ENCODE assay signal across 24 cellular contexts in genomic region chr22:48222742-48223487, GRCh38.
"Had no signal": no experiment of that assay in that cellular context is flagged by ENCODE, and none has a peak within 500 bp of the region (broad histone marks: within the 10 kb centered on the region; RNA-seq: fewer than 3 reads in every experiment).

No MANE protein-coding gene starts in this region.

- H3K4me3 ChIP-seq: MG63, SK-N-MC had no signal

- DNase-seq: activated CD4-positive, alpha-beta T cell treated with anti-CD3 and anti-CD28 coated beads for 36 hours; activated CD8-positive, alpha-beta T cell treated with anti-CD3 and anti-CD28 coated beads for 36 hours; activated gamma-delta T cell; activated naive CD4-positive, alpha-beta T cell treated with anti-CD3 and anti-CD28 coated beads for 36 hours; activated T-cell treated with anti-CD3 and anti-CD28 coated beads, Interleukin-2, amount 50 U/mL, for 24 hours; MG63; MV-4-11; NCI-H1092 treated with DMSO at 0.1 percent for 48 hours; NCI-H1417 treated with DMSO at 0.1 percent for 48 hours; NCI-H1694; NCI-H2029 treated with DMSO at 0.1 percent for 48 hours; NCI-H345; NCI-H510A; NCI-H526 treated with DMSO at 0.1 percent for 48 hours; NCI-H82; OCI-M1; RPMI8226; T-helper 1 cell; WERI-Rb-1 had no signal

- H3K36me3 Mint-ChIP-seq: activated naive CD8-positive, alpha-beta T cell had no signal

- H3K27me3 ChIP-seq: MG63 had no signal

- H3K36me3 ChIP-seq: MG63, WERI-Rb-1 had no signal

- ATAC-seq: activated CD4-positive, alpha-beta T cell treated with anti-CD3 and anti-CD28 coated beads for 36 hours; activated CD8-positive, alpha-beta T cell treated with anti-CD3 and anti-CD28 coated beads for 36 hours; Panc1; Right ventricle myocardium inferior had no signal

- H3K4me1 Mint-ChIP-seq: activated CD4-positive, alpha-beta T cell treated with anti-CD3 and anti-CD28 coated beads for 36 hours had no signal

- H3K9me3 Mint-ChIP-seq: activated T-cell treated with anti-CD3 and anti-CD28 coated beads, Interleukin-2, amount 50 U/mL, for 24 hours; activated T-helper 1 cell treated with anti-CD3 and anti-CD28 coated beads, Interleukin-12 subunit alpha, Interleukin-12 subunit beta, Interleukin-2, Interleukin-4 antibody, amounts not matched to agents 30 ng/mL and 10 ng/mL and 1 ng/mL, durations not matched to agents 14 hours and 24 hours and 36 hours had no signal

- H3K27ac Mint-ChIP-seq: activated CD4-positive, alpha-beta T cell treated with anti-CD3 and anti-CD28 coated beads for 36 hours; activated CD8-positive, alpha-beta T cell treated with anti-CD3 and anti-CD28 coated beads for 36 hours; activated naive CD4-positive, alpha-beta T cell treated with anti-CD3 and anti-CD28 coated beads for 36 hours; activated naive CD8-positive, alpha-beta T cell; activated T-cell treated with anti-CD3 and anti-CD28 coated beads, Interleukin-2, amount 50 U/mL, for 24 hours; activated T-helper 1 cell treated with anti-CD3 and anti-CD28 coated beads, Interleukin-12 subunit alpha, Interleukin-12 subunit beta, Interleukin-2, Interleukin-4 antibody, amounts not matched to agents 30 ng/mL and 10 ng/mL and 1 ng/mL, durations not matched to agents 14 hours and 24 hours and 36 hours had no signal

- H3K9me3 ChIP-seq: MG63 had no signal

- H3K27ac ChIP-seq: SK-N-MC, WERI-Rb-1 had no signal

- H3K4me3 Mint-ChIP-seq: activated CD4-positive, alpha-beta T cell treated with anti-CD3 and anti-CD28 coated beads for 36 hours; activated CD8-positive, alpha-beta T cell treated with anti-CD3 and anti-CD28 coated beads for 36 hours; activated naive CD4-positive, alpha-beta T cell treated with anti-CD3 and anti-CD28 coated beads for 36 hours; activated naive CD8-positive, alpha-beta T cell; activated T-cell treated with anti-CD3 and anti-CD28 coated beads, Interleukin-2, amount 50 U/mL, for 24 hours; activated T-helper 1 cell treated with anti-CD3 and anti-CD28 coated beads, Interleukin-12 subunit alpha, Interleukin-12 subunit beta, Interleukin-2, Interleukin-4 antibody, amounts not matched to agents 30 ng/mL and 10 ng/mL and 1 ng/mL, durations not matched to agents 14 hours and 24 hours and 36 hours had no signal
